In the genomic region with DNA sequence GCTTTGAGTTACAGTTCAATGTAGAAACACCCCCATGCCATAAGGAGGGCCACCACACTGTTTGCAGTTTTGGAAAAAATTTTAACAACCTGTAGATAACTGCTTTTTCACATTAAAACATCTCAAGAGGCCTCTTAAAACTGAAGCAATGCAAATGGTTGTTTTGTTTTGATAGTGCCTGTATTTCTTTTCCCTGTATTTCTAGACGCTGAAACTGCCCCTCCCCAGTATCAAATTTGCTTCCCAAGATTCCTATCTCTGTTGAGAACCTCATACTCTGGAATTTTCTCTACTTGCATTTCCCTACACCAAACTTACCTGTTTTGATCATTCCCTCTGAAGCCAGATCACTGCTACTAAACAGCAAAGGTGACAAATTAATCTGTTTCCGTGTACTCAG, we compare ENCODE assay signal across 1 cellular context.
TF ChIP-seq lines count a peak whose summit lies in the region.

No MANE protein-coding gene starts in this region.

TF ChIP-seq in HEK293, 187 proteins besides CTCF, POLR2A, EP300 and RAD21 (continued from another document):
- TF ChIP-seq, protein P1, sequence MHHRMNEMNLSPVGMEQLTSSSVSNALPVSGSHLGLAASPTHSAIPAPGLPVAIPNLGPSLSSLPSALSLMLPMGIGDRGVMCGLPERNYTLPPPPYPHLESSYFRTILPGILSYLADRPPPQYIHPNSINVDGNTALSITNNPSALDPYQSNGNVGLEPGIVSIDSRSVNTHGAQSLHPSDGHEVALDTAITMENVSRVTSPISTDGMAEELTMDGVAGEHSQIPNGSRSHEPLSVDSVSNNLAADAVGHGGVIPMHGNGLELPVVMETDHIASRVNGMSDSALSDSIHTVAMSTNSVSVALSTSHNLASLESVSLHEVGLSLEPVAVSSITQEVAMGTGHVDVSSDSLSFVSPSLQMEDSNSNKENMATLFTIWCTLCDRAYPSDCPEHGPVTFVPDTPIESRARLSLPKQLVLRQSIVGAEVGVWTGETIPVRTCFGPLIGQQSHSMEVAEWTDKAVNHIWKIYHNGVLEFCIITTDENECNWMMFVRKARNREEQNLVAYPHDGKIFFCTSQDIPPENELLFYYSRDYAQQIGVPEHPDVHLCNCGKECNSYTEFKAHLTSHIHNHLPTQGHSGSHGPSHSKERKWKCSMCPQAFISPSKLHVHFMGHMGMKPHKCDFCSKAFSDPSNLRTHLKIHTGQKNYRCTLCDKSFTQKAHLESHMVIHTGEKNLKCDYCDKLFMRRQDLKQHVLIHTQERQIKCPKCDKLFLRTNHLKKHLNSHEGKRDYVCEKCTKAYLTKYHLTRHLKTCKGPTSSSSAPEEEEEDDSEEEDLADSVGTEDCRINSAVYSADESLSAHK (tag by site-specific recombination; IDR thresholded peaks at IDR 0.05): peak; percentile 64
- TF ChIP-seq ZXDB (tag by site-specific recombination; IDR thresholded peaks at IDR 0.05): 0 out of 2 replicates have a peak, but pooled peaks have one; percentile 22
- no peak for TF ChIP-seq ZNF670 (tag by site-specific recombination; IDR thresholded peaks at IDR 0.05; ENCODE audit: low read depth)
- TF ChIP-seq, protein P2, sequence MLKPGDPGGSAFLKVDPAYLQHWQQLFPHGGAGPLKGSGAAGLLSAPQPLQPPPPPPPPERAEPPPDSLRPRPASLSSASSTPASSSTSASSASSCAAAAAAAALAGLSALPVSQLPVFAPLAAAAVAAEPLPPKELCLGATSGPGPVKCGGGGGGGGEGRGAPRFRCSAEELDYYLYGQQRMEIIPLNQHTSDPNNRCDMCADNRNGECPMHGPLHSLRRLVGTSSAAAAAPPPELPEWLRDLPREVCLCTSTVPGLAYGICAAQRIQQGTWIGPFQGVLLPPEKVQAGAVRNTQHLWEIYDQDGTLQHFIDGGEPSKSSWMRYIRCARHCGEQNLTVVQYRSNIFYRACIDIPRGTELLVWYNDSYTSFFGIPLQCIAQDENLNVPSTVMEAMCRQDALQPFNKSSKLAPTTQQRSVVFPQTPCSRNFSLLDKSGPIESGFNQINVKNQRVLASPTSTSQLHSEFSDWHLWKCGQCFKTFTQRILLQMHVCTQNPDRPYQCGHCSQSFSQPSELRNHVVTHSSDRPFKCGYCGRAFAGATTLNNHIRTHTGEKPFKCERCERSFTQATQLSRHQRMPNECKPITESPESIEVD (tag by site-specific recombination; IDR thresholded peaks at IDR 0.05): peak; percentile 82
- no peak for TF ChIP-seq ZNF341 (tag by site-specific recombination; IDR thresholded peaks at IDR 0.05; ENCODE audit: low read depth)
- no peak for TF ChIP-seq ZNF350 (tag by site-specific recombination; IDR thresholded peaks at IDR 0.05)
- TF ChIP-seq, protein P3, sequence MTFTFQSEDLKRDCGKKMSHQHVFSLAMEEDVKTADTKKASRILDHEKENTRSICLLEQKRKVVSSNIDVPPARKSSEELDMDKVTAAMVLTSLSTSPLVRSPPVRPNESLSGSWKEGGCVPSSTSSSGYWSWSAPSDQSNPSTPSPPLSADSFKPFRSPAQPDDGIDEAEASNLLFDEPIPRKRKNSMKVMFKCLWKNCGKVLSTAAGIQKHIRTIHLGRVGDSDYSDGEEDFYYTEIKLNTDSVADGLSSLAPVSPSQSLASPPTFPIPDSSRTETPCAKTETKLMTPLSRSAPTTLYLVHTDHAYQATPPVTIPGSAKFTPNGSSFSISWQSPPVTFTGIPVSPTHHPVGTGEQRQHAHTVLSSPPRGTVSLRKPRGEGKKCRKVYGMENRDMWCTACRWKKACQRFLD (tag by site-specific recombination; IDR thresholded peaks at IDR 0.05): no peak
- TF ChIP-seq YY2 (tag by site-specific recombination; IDR thresholded peaks at IDR 0.05): no peak
- no peak for TF ChIP-seq RBAK (tag by site-specific recombination; IDR thresholded peaks at IDR 0.05)
- TF ChIP-seq, protein P4, sequence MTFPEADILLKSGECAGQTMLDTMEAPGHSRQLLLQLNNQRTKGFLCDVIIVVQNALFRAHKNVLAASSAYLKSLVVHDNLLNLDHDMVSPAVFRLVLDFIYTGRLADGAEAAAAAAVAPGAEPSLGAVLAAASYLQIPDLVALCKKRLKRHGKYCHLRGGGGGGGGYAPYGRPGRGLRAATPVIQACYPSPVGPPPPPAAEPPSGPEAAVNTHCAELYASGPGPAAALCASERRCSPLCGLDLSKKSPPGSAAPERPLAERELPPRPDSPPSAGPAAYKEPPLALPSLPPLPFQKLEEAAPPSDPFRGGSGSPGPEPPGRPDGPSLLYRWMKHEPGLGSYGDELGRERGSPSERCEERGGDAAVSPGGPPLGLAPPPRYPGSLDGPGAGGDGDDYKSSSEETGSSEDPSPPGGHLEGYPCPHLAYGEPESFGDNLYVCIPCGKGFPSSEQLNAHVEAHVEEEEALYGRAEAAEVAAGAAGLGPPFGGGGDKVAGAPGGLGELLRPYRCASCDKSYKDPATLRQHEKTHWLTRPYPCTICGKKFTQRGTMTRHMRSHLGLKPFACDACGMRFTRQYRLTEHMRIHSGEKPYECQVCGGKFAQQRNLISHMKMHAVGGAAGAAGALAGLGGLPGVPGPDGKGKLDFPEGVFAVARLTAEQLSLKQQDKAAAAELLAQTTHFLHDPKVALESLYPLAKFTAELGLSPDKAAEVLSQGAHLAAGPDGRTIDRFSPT (tag by site-specific recombination; IDR thresholded peaks at IDR 0.05): no peak
- no peak for TF ChIP-seq ZNF174 (tag by site-specific recombination; IDR thresholded peaks at IDR 0.05)
- no peak for TF ChIP-seq ZNF146 (tag by site-specific recombination; IDR thresholded peaks at IDR 0.05)
- TF ChIP-seq ZNF112 (tag by site-specific recombination; IDR thresholded peaks at IDR 0.05): no peak
- TF ChIP-seq ZNF701 (tag by site-specific recombination; IDR thresholded peaks at IDR 0.05): no peak
- TF ChIP-seq ZNF48 (tag by site-specific recombination; IDR thresholded peaks at IDR 0.05): no peak
- TF ChIP-seq ZNF175 (tag by site-specific recombination; IDR thresholded peaks at IDR 0.05): no peak
- TF ChIP-seq GLIS2 (tag by site-specific recombination; IDR thresholded peaks at IDR 0.05): no peak
- no peak for TF ChIP-seq YY1 (tag by site-specific recombination; IDR thresholded peaks at IDR 0.05)
- no peak; the same call in 1 of the 2 replicates for TF ChIP-seq KLF1 (tag by site-specific recombination; IDR thresholded peaks at IDR 0.05)
- no peak for TF ChIP-seq ZNF239 (tag by site-specific recombination; IDR thresholded peaks at IDR 0.05)
- TF ChIP-seq, protein P5, sequence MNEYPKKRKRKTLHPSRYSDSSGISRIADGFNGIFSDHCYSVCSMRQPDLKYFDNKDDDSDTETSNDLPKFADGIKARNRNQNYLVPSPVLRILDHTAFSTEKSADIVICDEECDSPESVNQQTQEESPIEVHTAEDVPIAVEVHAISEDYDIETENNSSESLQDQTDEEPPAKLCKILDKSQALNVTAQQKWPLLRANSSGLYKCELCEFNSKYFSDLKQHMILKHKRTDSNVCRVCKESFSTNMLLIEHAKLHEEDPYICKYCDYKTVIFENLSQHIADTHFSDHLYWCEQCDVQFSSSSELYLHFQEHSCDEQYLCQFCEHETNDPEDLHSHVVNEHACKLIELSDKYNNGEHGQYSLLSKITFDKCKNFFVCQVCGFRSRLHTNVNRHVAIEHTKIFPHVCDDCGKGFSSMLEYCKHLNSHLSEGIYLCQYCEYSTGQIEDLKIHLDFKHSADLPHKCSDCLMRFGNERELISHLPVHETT (tag by site-specific recombination; IDR thresholded peaks at IDR 0.05): no peak
